8 cellular contexts compared by ENCODE assay signal in genomic region chr3:4977001-4977888, GRCh38. TPM values are rescaled to one million over a fixed set of nuclear protein-coding genes. Genes with fewer than 3 reads are reported as not detected.
DNase-seq lines count a peak whose midpoint lies in the region; ATAC-seq, FAIRE-seq and TF ChIP-seq lines count a peak whose summit lies in the region.

No MANE protein-coding gene starts in this region.

- intact Hi-C loops in endothelial cell of umbilical vein (cut with micrococcal nuclease) = loop anchor here (1.0 to 5.0 kb wide), 5 partner anchors 122 to 625 kb away; no protein-coding TSS in a partner anchor

- H3K4me3 ChIP-seq in endothelial cell of umbilical vein (replicated peaks in 1 of 3; ENCODE audit: insufficient read depth in 1 of 3, low read depth in 1 of 3, low read length in 3 of 3) (peak overlapping the region; percentile 2 to 65 (median 63)), mononuclear cell (ENCODE audit: low read length) (peak overlapping the region; percentile 55)

- H3K36me3 ChIP-seq in endothelial cell of umbilical vein (ENCODE audit: control insufficient read depth in 2 of 2, extremely low read depth in 1 of 2, insufficient read depth in 2 of 2, low read length in 2 of 2) = no peaks in the 10 kb centered on the region

- peak; percentile 84 for FAIRE-seq in endothelial cell of umbilical vein (lab: Jason Lieb, UNC)

- H3K4me1 ChIP-seq in endothelial cell of umbilical vein (ENCODE audit: control insufficient read depth, extremely low read depth, insufficient read depth, low read length) = peaks cover 31% of the 10 kb centered on the region
- H3K4me1 ChIP-seq in mononuclear cell (ENCODE audit: insufficient read depth, low read length) = peaks cover 44% of the 10 kb centered on the region

- POLR2A ChIA-PET in endothelial cell of umbilical vein (lab: Charles Lee) = interaction anchor here (0.6 to 1.5 kb wide), 3 partner anchors 49 to 266 kb away, joined by 3 to 4 read pairs (median 4); no protein-coding TSS in a partner anchor

- dilution Hi-C loops in endothelial cell of umbilical vein (cut with MboI; ENCODE audit: extremely low pct_ligation_motif_present, low sequenced_read_pairs) = no loop called here

- peak overlapping the region; percentile 82 for H3K4me2 ChIP-seq in endothelial cell of umbilical vein (ENCODE audit: insufficient read depth, low read length)

- H3K9me3 ChIP-seq in endothelial cell of umbilical vein (replicated peaks; ENCODE audit: control insufficient read depth, insufficient read depth, low read length) = no peaks in the 10 kb centered on the region
- no peaks in the 10 kb centered on the region for H3K9me3 ChIP-seq in mononuclear cell (ENCODE audit: low read depth, low read length)

- peak overlapping the region; percentile 98 for H3K27ac ChIP-seq in endothelial cell of umbilical vein (ENCODE audit: insufficient read depth, low read depth, low read length)

- H3K79me2 ChIP-seq in endothelial cell of umbilical vein (ENCODE audit: control insufficient read depth, insufficient read depth, low read length) = peaks cover 28% of the 10 kb centered on the region

- ATAC-seq in GM18498 (IDR thresholded peaks at IDR 0.05; ENCODE audit: unreplicated experiment) (peak; percentile 32), HG02610 (IDR thresholded peaks at IDR 0.05; ENCODE audit: unreplicated experiment) (peak; percentile 42)

- H2AFZ ChIP-seq in endothelial cell of umbilical vein (ENCODE audit: low read depth, low read length) = peak overlapping the region; percentile 52

- DNase-seq in NCI-H748 treated with DMSO at 0.1 percent for 48 hours (lab: John Stamatoyannopoulos, UW) (peak; percentile 32), endothelial cell of umbilical vein (ENCODE audit: low read depth, low spot score) (peak; percentile 92), NCI-H187 (lab: John Stamatoyannopoulos, UW) (no peak)
- DNase-seq in activated CD8-positive, alpha-beta memory T cell treated with anti-CD3 and anti-CD28 coated beads, Interleukin-2, amount 50 U/mL, for 48 hours = peak; percentile 88
- peak; percentile 44 to 57 for DNase-seq in stimulated activated CD8-positive, alpha-beta memory T cell treated with anti-CD3 and anti-CD28 coated beads, Interleukin-7, amount 100 ng/mL, for 4 hours (ENCODE audit: low read depth in 2 of 2)

- no TSS peak for BruUV-seq in endothelial cell of umbilical vein (replicated peaks; lab: Mats Ljungman, UMichigan)

- no peaks in the 10 kb centered on the region for H4K20me1 ChIP-seq in endothelial cell of umbilical vein (replicated peaks; ENCODE audit: control insufficient read depth, extremely low read depth, insufficient read depth, low read length)

- no peak for TF ChIP-seq POLR2A in endothelial cell of umbilical vein (IDR thresholded peaks at IDR 0.05; ENCODE audit: low read depth, low read length)

- H3K9me1 ChIP-seq in endothelial cell of umbilical vein (replicated peaks; ENCODE audit: control insufficient read depth, extremely low read depth, insufficient read depth, low read length) = no peaks in the 10 kb centered on the region

- CTCF ChIA-PET in endothelial cell of umbilical vein (lab: Charles Lee) = interaction anchor here (0.6 to 13.6 kb wide), 28 partner anchors 9 to 274 kb away, joined by 3 to 327 read pairs (median 4); no protein-coding TSS in a partner anchor

- TF ChIP-seq CTCF in endothelial cell of umbilical vein (IDR thresholded peaks at IDR 0.05; ENCODE audit: extremely low read depth in 1 of 2, insufficient read depth in 1 of 2, low read depth in 1 of 2, low read length in 2 of 2) = no peak

- H3K9ac ChIP-seq in endothelial cell of umbilical vein (replicated peaks; ENCODE audit: extremely low read depth, insufficient read depth, low read length) = peak overlapping the region; percentile 99

- H3K27me3 ChIP-seq in endothelial cell of umbilical vein (ENCODE audit: control insufficient read depth in 2 of 2, insufficient read depth in 2 of 2, low read length in 2 of 2) (no peaks in the 10 kb centered on the region), mononuclear cell (ENCODE audit: insufficient read depth, low read length) (no peaks in the 10 kb centered on the region)

TF ChIP-seq in endothelial cell of umbilical vein, 7 proteins besides CTCF, POLR2A, EP300 and RAD21:
- TF ChIP-seq GATA2 (IDR thresholded peaks at IDR 0.05; ENCODE audit: insufficient read depth, insufficient read length, low read depth, low read length) (peak; percentile 64), FOS (IDR thresholded peaks at IDR 0.05; ENCODE audit: borderline replicate concordance, insufficient read depth, low read length) (no peak), EZH2 (IDR thresholded peaks at IDR 0.05; ENCODE audit: borderline replicate concordance, low read depth, low read length, severe bottlenecking) (no peak), JUN (IDR thresholded peaks at IDR 0.05; ENCODE audit: borderline replicate concordance, insufficient read depth, insufficient read length, low read depth) (peak; percentile 61), MYC (IDR thresholded peaks at IDR 0.05; ENCODE audit: low read depth, low read length) (no peak), POLR2AphosphoS5 (IDR thresholded peaks at IDR 0.05; ENCODE audit: insufficient read depth, low read depth, low read length) (peak; percentile 40)
- TF ChIP-seq, protein P1, sequence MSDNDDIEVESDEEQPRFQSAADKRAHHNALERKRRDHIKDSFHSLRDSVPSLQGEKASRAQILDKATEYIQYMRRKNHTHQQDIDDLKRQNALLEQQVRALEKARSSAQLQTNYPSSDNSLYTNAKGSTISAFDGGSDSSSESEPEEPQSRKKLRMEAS (IDR thresholded peaks at IDR 0.05; ENCODE audit: insufficient read depth, insufficient read length) = peak; percentile 37

RNA-seq across cellular contexts. Expression of gene BHLHE40, which starts 2.0 kb away (rescaled TPM):
- total RNA-seq in endothelial cell of umbilical vein (40.3 and 57.4 TPM in 2 replicates), mononuclear cell (216 TPM)
- 31.9 and 57.9 TPM in 2 replicates for polyA plus RNA-seq in endothelial cell of umbilical vein
- 40.4 and 45.0 TPM in 2 replicates for polyA plus RNA-seq in endothelial cell of umbilical vein (2011; cell fraction: cytosol; rRNA removed)
- polyA plus RNA-seq in endothelial cell of umbilical vein (2011; cell fraction: nucleus; rRNA removed) = 232 and 244 TPM in 2 replicates
- polyA plus RNA-seq in endothelial cell of umbilical vein (2012) = 77.7 and 85.4 TPM in 2 replicates
- polyA minus RNA-seq in endothelial cell of umbilical vein = 50.2 and 58.1 TPM in 2 replicates
- 14.3 TPM for polyA minus RNA-seq in endothelial cell of umbilical vein (2011; cell fraction: cytosol; rRNA and poly(A)+ RNA removed)
- 117 and 162 TPM in 2 replicates for polyA minus RNA-seq in endothelial cell of umbilical vein (2011; cell fraction: nucleus; rRNA and poly(A)+ RNA removed)

Comparison
In these comparisons a context has a peak if more than half of its experiments do, and no peak if none do; other contexts are left out.
1. DNase-seq: peak in NCI-H748 treated with DMSO at 0.1 percent for 48 hours (single experiment), activated CD8-positive, alpha-beta memory T cell treated with anti-CD3 and anti-CD28 coated beads, Interleukin-2, amount 50 U/mL, for 48 hours (single experiment), endothelial cell of umbilical vein (single experiment) and stimulated activated CD8-positive, alpha-beta memory T cell treated with anti-CD3 and anti-CD28 coated beads, Interleukin-7, amount 100 ng/mL, for 4 hours (2 of 2); none in NCI-H187 (0 of 2).